In the genomic region with DNA sequence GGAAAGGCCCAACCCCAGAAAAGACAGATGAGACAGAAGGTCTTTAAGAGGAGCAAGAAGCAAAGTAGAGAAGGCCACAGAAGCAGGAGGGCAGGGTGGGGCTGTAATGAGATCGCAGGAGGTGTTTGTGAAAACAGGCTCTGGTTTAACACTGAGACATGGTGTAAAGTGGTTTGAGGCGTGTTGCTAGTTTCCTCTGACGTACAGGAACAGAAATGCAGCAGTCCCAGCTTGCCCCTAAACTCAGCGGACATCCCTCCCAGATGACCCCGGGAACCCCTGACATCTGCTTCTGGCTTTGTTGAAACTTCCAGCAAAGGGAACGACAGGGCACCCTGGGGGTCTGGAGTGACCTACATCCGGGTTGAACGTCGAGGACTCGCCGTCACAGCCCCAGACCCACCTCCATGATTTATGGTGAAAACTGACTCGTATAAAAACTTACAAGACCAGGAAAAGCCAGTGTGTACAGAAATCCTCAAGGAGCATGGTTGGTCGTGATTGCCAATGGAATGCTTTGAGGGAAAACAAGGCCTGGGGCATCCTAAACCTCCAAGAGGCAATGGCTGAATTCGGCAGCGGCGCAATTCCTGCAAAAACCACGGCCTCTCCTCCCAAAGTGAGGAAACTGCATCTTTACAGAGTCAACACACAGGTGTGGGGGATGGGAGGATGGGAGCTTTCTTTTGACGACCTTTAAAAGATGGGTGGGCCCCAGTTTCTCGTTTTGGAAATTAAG, we compare ENCODE assay signal across 8 cellular contexts. TPM values are rescaled to one million over a fixed set of nuclear protein-coding genes. Genes with fewer than 3 reads are reported as not detected.
A peak's percentile ranks its signal among the peaks of the same experiment; 100 is the strongest.
DNase-seq lines count a peak whose midpoint lies in the region; ATAC-seq, FAIRE-seq and TF ChIP-seq lines count a peak whose summit lies in the region.

No MANE protein-coding gene starts in this region.

- H3K9me3 ChIP-seq in Caco-2 (peaks cover 8% of the 10 kb centered on the region), pancreas (no peaks in the 10 kb centered on the region)

- DNase-seq in Caco-2 = no peak
- peak; percentile 36 to 40 for DNase-seq in activated CD4-positive, alpha-beta T cell treated with anti-CD3 and anti-CD28 coated beads, Interleukin-2, amount 50 U/mL, for 4 hours
- peak; percentile 75 to 79 (median 77) for DNase-seq in effector memory CD8-positive, alpha-beta T cell
- no peak for DNase-seq in pancreas
- no peak for DNase-seq in SK-N-DZ (ENCODE audit: low spot score)

- no TSS peak for BruUV-seq in Caco-2 (replicated peaks; lab: Mats Ljungman, UMichigan)

- CTCF ChIA-PET in Caco-2 (lab: Charles Lee) = no interaction called here

- intact Hi-C loops in Caco-2 (cut with micrococcal nuclease; ENCODE audit: unreplicated experiment) = no loop called here
- intact Hi-C loops in pancreas (cut with DNase I) = no loop called here

- TF ChIP-seq CTCF in Caco-2 (IDR thresholded peaks at IDR 0.05; ENCODE audit: insufficient read depth in 1 of 2, low read depth in 1 of 2, low read length in 1 of 2, severe bottlenecking in 1 of 2, unreplicated experiment in 1 of 2) = no peak
- no peak for TF ChIP-seq CTCF in pancreas (IDR thresholded peaks at IDR 0.05)

- H3K9me3 Mint-ChIP-seq in Caco-2 (ENCODE audit: unreplicated experiment) = peaks cover 9% of the 10 kb centered on the region
- H3K9me3 Mint-ChIP-seq in effector memory CD8-positive, alpha-beta T cell = no peaks in the 10 kb centered on the region

- POLR2A ChIA-PET in Caco-2 (lab: Charles Lee) = no interaction called here

- H3K4me1 Mint-ChIP-seq in Caco-2 (ENCODE audit: low read depth, unreplicated experiment) = no peaks in the 10 kb centered on the region
- peaks cover 68 to 69% of the 10 kb centered on the region in 2 donors for H3K4me1 Mint-ChIP-seq in effector memory CD8-positive, alpha-beta T cell (ENCODE audit: low read depth in 2 of 2)

- 68 to 71% methylated on average over 19 of the region's 19 CpGs for WGBS in pancreas, 2 donors

- H3K27me3 ChIP-seq in Caco-2 (replicated peaks; ENCODE audit: control insufficient read depth, insufficient read depth, low read length) = no peaks in the 10 kb centered on the region
- H3K27me3 ChIP-seq in pancreas = no peaks in the 10 kb centered on the region

- no peaks in the 10 kb centered on the region; the same call in 1 of the 2 replicates for H3K36me3 ChIP-seq in Caco-2 (ENCODE audit: control insufficient read depth, insufficient read depth, low read length)
- H3K36me3 ChIP-seq in pancreas = peaks cover 0 to 8% (median 6%) of the 10 kb centered on the region in 3 donors

- no peak overlapping the region for H3K4me3 Mint-ChIP-seq in Caco-2 (ENCODE audit: unreplicated experiment)
- H3K4me3 Mint-ChIP-seq in effector memory CD8-positive, alpha-beta T cell = peak overlapping the region; percentile 81 to 83

- H3K36me3 Mint-ChIP-seq in Caco-2 (ENCODE audit: insufficient read depth, unreplicated experiment) = peaks cover 13% of the 10 kb centered on the region
- H3K36me3 Mint-ChIP-seq in effector memory CD8-positive, alpha-beta T cell (ENCODE audit: insufficient read depth) = peaks cover 93% of the 10 kb centered on the region

- H3K27ac ChIP-seq in pancreas = peak overlapping the region in 2 of 4 donors; percentile 37 to 46

- H3K4me1 ChIP-seq in Caco-2 (0 out of 2 replicates have a peak, but pooled peaks cover 4% of the 10 kb centered on the region), pancreas (no peaks in the 10 kb centered on the region)

- FAIRE-seq in pancreas (lab: Jason Lieb, UNC) = no peak

- H3K27me3 Mint-ChIP-seq in Caco-2 (ENCODE audit: insufficient read depth, unreplicated experiment) = no peaks in the 10 kb centered on the region
- H3K27me3 Mint-ChIP-seq in effector memory CD8-positive, alpha-beta T cell = no peaks in the 10 kb centered on the region

- H3K4me3 ChIP-seq in Caco-2 (ENCODE audit: low read depth, low read length) = no peak overlapping the region
- no peak overlapping the region for H3K4me3 ChIP-seq in pancreas

- peak; percentile 84 for ATAC-seq in effector memory CD8-positive, alpha-beta T cell (replicated peaks)
- ATAC-seq in pancreas (peak in 3 of 4 donors; percentile 11 to 44 (median 26)), GM21786 (IDR thresholded peaks at IDR 0.05; ENCODE audit: unreplicated experiment) (no peak), HG03571 (IDR thresholded peaks at IDR 0.05; ENCODE audit: unreplicated experiment) (no peak), HG03139 (IDR thresholded peaks at IDR 0.05; ENCODE audit: unreplicated experiment) (no peak)

- peak overlapping the region; percentile 57 for H3K27ac Mint-ChIP-seq in Caco-2 (ENCODE audit: unreplicated experiment)
- peak overlapping the region; percentile 91 to 97 for H3K27ac Mint-ChIP-seq in effector memory CD8-positive, alpha-beta T cell

RNA-seq across cellular contexts. Expression of a gene that starts 25.8 kb away (rescaled TPM):
- total RNA-seq in Caco-2 (2022) (47.9 and 60.9 TPM in 2 replicates), pancreas (10 to 100 TPM; 26.9 to 85.3 (median 32.3) TPM)
- 10 to 100 TPM; 17.6 to 37.3 TPM for polyA plus RNA-seq in pancreas
- polyA plus RNA-seq in SK-N-DZ (2014; cell fraction: cytosol; rRNA removed) = 0.60 and 0.96 TPM in 2 replicates
- 0.37 TPM in 1 of 2 replicates, not detected in the other for polyA plus RNA-seq in SK-N-DZ (2014; cell fraction: nucleus; rRNA removed)

Comparison
In these comparisons a context has a peak if more than half of its experiments do, and no peak if none do; other contexts are left out.
1. DNase-seq: peak in activated CD4-positive, alpha-beta T cell treated with anti-CD3 and anti-CD28 coated beads, Interleukin-2, amount 50 U/mL, for 4 hours (2 of 2) and effector memory CD8-positive, alpha-beta T cell (3 of 3); none in Caco-2 (0 of 2), pancreas (0 of 6) and SK-N-DZ (single experiment).
2. ATAC-seq: peak in effector memory CD8-positive, alpha-beta T cell (single experiment) and pancreas (3 of 4); none in GM21786 (single experiment), HG03571 (single experiment) and HG03139 (single experiment).